Comparison of ENCODE assay signal across 22 cellular contexts in genomic region chr15:90261811-90262210, GRCh38. TPM values are rescaled to one million over a fixed set of nuclear protein-coding genes. Genes with fewer than 3 reads are reported as not detected.
DNase-seq lines count a peak whose midpoint lies in the region; ATAC-seq, FAIRE-seq and TF ChIP-seq lines count a peak whose summit lies in the region.
"Had no signal": no experiment of that assay in that cellular context is flagged by ENCODE, and none has a peak within 500 bp of the region (broad histone marks: within the 10 kb centered on the region; RNA-seq: fewer than 3 reads in every experiment).

No MANE protein-coding gene starts in this region.

- H4K8ac ChIP-seq in neuronal stem cell (ENCODE audit: low read depth, low read length), result no peak overlapping the region

- H3K27ac Mint-ChIP-seq in CD4-positive, alpha-beta T cell, result peak overlapping the region; percentile 10
- H3K27ac Mint-ChIP-seq: activated CD8-positive, alpha-beta memory T cell treated with anti-CD3 and anti-CD28 coated beads, Interleukin-2, amount 10 ng/mL, durations not matched to agents 7 days and 5 days; activated naive CD8-positive, alpha-beta T cell; memory B cell; neural progenitor cell; stimulated activated naive B cell treated with anti-CD40 and anti-IgM and Interleukin-4, amounts not matched to agents 10 μg/mL and 1 μg/mL and 100 μg/mL, for 72 hours had no signal

- CTCF ChIA-PET in CD4-positive, alpha-beta T cell (lab: Charles Lee), result interaction anchor here (0.8 kb wide), 1 partner anchor 39 kb away, joined by 3 read pairs; no protein-coding TSS in a partner anchor

- no peak overlapping the region for H2BK120ac ChIP-seq in neuronal stem cell (ENCODE audit: low read depth, low read length)

- no peaks in the 10 kb centered on the region for H3K9me3 ChIP-seq in CD4-positive, alpha-beta T cell (ENCODE audit: control insufficient read depth, low read length)
- H3K9me3 ChIP-seq in neuronal stem cell (replicated peaks in 1 of 2; ENCODE audit: control insufficient read depth in 2 of 2, insufficient read depth in 1 of 2, low read depth in 1 of 2, low read length in 2 of 2), result no peaks in the 10 kb centered on the region
- H3K9me3 ChIP-seq: uterus had no signal

- H3K4me1 Mint-ChIP-seq in CD4-positive, alpha-beta T cell (ENCODE audit: low read depth), result peaks cover 25% of the 10 kb centered on the region
- peaks cover 16% of the 10 kb centered on the region for H3K4me1 Mint-ChIP-seq in activated T-cell treated with anti-CD3 and anti-CD28 coated beads, Interleukin-2, amount 50 U/mL, for 4 hours (ENCODE audit: low read depth)

- no peak overlapping the region for H2AFZ ChIP-seq in neuronal stem cell (ENCODE audit: low read length)
- H2AFZ ChIP-seq: neural progenitor cell had no signal

- H4K91ac ChIP-seq in neuronal stem cell (ENCODE audit: low read depth, low read length, poor library complexity), result no peak overlapping the region

- H3K9ac ChIP-seq in neuronal stem cell (ENCODE audit: low read depth, low read length, poor library complexity), result no peak overlapping the region
- H3K9ac ChIP-seq: neural progenitor cell had no signal

- no peak for FAIRE-seq in RCC 7860 (lab: Jason Lieb, UNC)
- FAIRE-seq: GM18507, GM19239, K562 had no signal

- no peak overlapping the region for H2AK5ac ChIP-seq in neuronal stem cell (ENCODE audit: low read depth, low read length)

- H2BK12ac ChIP-seq in neuronal stem cell (ENCODE audit: low read length), result no peak overlapping the region

- H3K18ac ChIP-seq in neuronal stem cell (ENCODE audit: low read length), result no peak overlapping the region

- H3K27me3 Mint-ChIP-seq in CD4-positive, alpha-beta T cell, result no peaks in the 10 kb centered on the region
- no peaks in the 10 kb centered on the region for H3K27me3 Mint-ChIP-seq in activated T-cell treated with anti-CD3 and anti-CD28 coated beads, Interleukin-2, amount 50 U/mL, for 4 hours (ENCODE audit: low read depth)
- H3K27me3 Mint-ChIP-seq: activated CD8-positive, alpha-beta memory T cell treated with anti-CD3 and anti-CD28 coated beads, Interleukin-2, amount 10 ng/mL, durations not matched to agents 7 days and 5 days; activated naive CD8-positive, alpha-beta T cell; stimulated activated naive B cell treated with anti-CD40 and anti-IgM and Interleukin-4, amounts not matched to agents 10 μg/mL and 1 μg/mL and 100 μg/mL, for 72 hours had no signal

- no peak overlapping the region for H3K4ac ChIP-seq in neuronal stem cell (ENCODE audit: low read length)

- no peaks in the 10 kb centered on the region for H3K79me1 ChIP-seq in neuronal stem cell (ENCODE audit: low read depth, low read length)

- no peak overlapping the region for H3K14ac ChIP-seq in neuronal stem cell (ENCODE audit: low read length)

- ATAC-seq in CD4-positive, alpha-beta T cell (ENCODE audit: poor library complexity), result no peak
- no peak for ATAC-seq in activated T-cell treated with anti-CD3 and anti-CD28 coated beads, Interleukin-2, amount 50 U/mL, for 4 hours
- ATAC-seq in GM19328 (IDR thresholded peaks at IDR 0.05; ENCODE audit: unreplicated experiment), result no peak
- ATAC-seq: activated CD8-positive, alpha-beta memory T cell treated with anti-CD3 and anti-CD28 coated beads, Interleukin-2, amount 10 ng/mL, durations not matched to agents 7 days and 5 days; K562; stimulated activated naive B cell treated with anti-CD40 and anti-IgM and Interleukin-4, amounts not matched to agents 10 μg/mL and 1 μg/mL and 100 μg/mL, for 72 hours had no signal

- POLR2A ChIA-PET in CD4-positive, alpha-beta T cell (lab: Charles Lee), result interaction anchor here (2.0 to 3.2 kb wide), 2 partner anchors 28 to 61 kb away, joined by 5 to 9 read pairs; partner anchors contain the start of genes CIB1, GDPGP1 and SEMA4B

- H3K27me3 ChIP-seq in CD4-positive, alpha-beta T cell (ENCODE audit: control insufficient read depth, insufficient read depth, low read length), result no peaks in the 10 kb centered on the region
- no peaks in the 10 kb centered on the region for H3K27me3 ChIP-seq in neuronal stem cell (ENCODE audit: control insufficient read depth in 3 of 3, insufficient read depth in 3 of 3, low read depth in 1 of 3, low read length in 3 of 3)
- H3K27me3 ChIP-seq: neural progenitor cell, uterus had no signal

- no peak for TF ChIP-seq CTCF in CD4-positive, alpha-beta T cell (IDR thresholded peaks at IDR 0.05)
- no peak for TF ChIP-seq CTCF in epithelial cell of esophagus (IDR thresholded peaks at IDR 0.05; ENCODE audit: insufficient read depth, low read depth, low read length, missing control alignments)

- H3K23ac ChIP-seq in neuronal stem cell (ENCODE audit: low read depth, low read length, poor library complexity), result peak overlapping the region; percentile 61

- H3K4me3 Mint-ChIP-seq in CD4-positive, alpha-beta T cell, result no peak overlapping the region
- H3K4me3 Mint-ChIP-seq in activated T-cell treated with anti-CD3 and anti-CD28 coated beads, Interleukin-2, amount 50 U/mL, for 4 hours, result no peak overlapping the region
- H3K4me3 Mint-ChIP-seq: activated CD8-positive, alpha-beta memory T cell treated with anti-CD3 and anti-CD28 coated beads, Interleukin-2, amount 10 ng/mL, durations not matched to agents 7 days and 5 days; activated naive CD8-positive, alpha-beta T cell; memory B cell; neural progenitor cell; stimulated activated naive B cell treated with anti-CD40 and anti-IgM and Interleukin-4, amounts not matched to agents 10 μg/mL and 1 μg/mL and 100 μg/mL, for 72 hours had no signal

- peaks cover 21% of the 10 kb centered on the region for H3K36me3 Mint-ChIP-seq in CD4-positive, alpha-beta T cell (ENCODE audit: low read depth)
- H3K36me3 Mint-ChIP-seq in activated T-cell treated with anti-CD3 and anti-CD28 coated beads, Interleukin-2, amount 50 U/mL, for 4 hours (ENCODE audit: insufficient read depth), result no peaks in the 10 kb centered on the region
- H3K36me3 Mint-ChIP-seq: activated naive CD8-positive, alpha-beta T cell; memory B cell; neural progenitor cell had no signal

- WGBS in neuronal stem cell (ENCODE audit: extremely low coverage in 2 of 2, insufficient read length in 2 of 2, insufficient replicate concordance in 1 of 2), 2 donors, result no CpG with 5 or more reads among the region's 5 CpGs

- H3K27ac ChIP-seq in CD4-positive, alpha-beta T cell (ENCODE audit: low read depth, low read length), result no peak overlapping the region
- no peak overlapping the region for H3K27ac ChIP-seq in neuronal stem cell (replicated peaks; ENCODE audit: low read length)
- H3K27ac ChIP-seq: neural progenitor cell, uterus had no signal

- no peak for DNase-seq in CD4-positive, alpha-beta T cell
- DNase-seq in RCC 7860 (ENCODE audit: low spot score) (peak; percentile 59), epithelial cell of esophagus (ENCODE audit: low read depth) (peak; percentile 89), neuronal stem cell (ENCODE audit: low spot score) (no peak), OCI-M1 (lab: John Stamatoyannopoulos, UW) (no peak), HuH-7.5 (ENCODE audit: low spot score) (no peak)
- DNase-seq in activated T-cell treated with anti-CD3 and anti-CD28 coated beads, Interleukin-2, amount 50 U/mL, for 4 hours, result no peak
- DNase-seq: activated CD4-positive, CD25-positive, alpha-beta regulatory T cell; activated CD8-positive, alpha-beta memory T cell treated with anti-CD3 and anti-CD28 coated beads, Interleukin-2, amount 10 ng/mL, durations not matched to agents 7 days and 5 days; foreskin melanocyte; NCI-H1436 treated with DMSO at 0.1 percent for 48 hours; NCI-H510A; stimulated activated naive B cell treated with anti-CD40 and anti-IgM and Interleukin-4, amounts not matched to agents 10 μg/mL and 1 μg/mL and 100 μg/mL, for 72 hours; SW 1271; uterus had no signal

- H3K4me2 ChIP-seq in neuronal stem cell (ENCODE audit: insufficient read depth, low read length, poor library complexity, severe bottlenecking), result no peak overlapping the region
- H3K4me2 ChIP-seq: neural progenitor cell had no signal

- H3K36me3 ChIP-seq in neuronal stem cell (replicated peaks in 1 of 2; ENCODE audit: control insufficient read depth in 2 of 2, insufficient read depth in 2 of 2, low read length in 2 of 2), result peaks cover 0 to 2% of the 10 kb centered on the region in 2 donors
- H3K36me3 ChIP-seq: neural progenitor cell, uterus had no signal

- H2BK15ac ChIP-seq in neuronal stem cell (ENCODE audit: low read length), result no peak overlapping the region

- H2BK5ac ChIP-seq in neuronal stem cell (ENCODE audit: low read length), result no peak overlapping the region

- intact Hi-C loops in CD4-positive, alpha-beta T cell (cut with DNase I, micrococcal nuclease), result loop anchor here in 1 of 2 experiments (10.0 kb wide), 1 partner anchor 367 kb away; the partner anchor contains the start of gene AP3S2

- no peak overlapping the region for H3K4me3 ChIP-seq in epithelial cell of esophagus (ENCODE audit: low read length)
- no peak overlapping the region for H3K4me3 ChIP-seq in neuronal stem cell (ENCODE audit: low read length in 2 of 2)
- H3K4me3 ChIP-seq: K562, neural progenitor cell, uterus had no signal

- H3K4me1 ChIP-seq in neuronal stem cell (ENCODE audit: control insufficient read depth in 2 of 2, insufficient read depth in 1 of 2, low read depth in 1 of 2, low read length in 2 of 2), result peaks cover 6% of the 10 kb centered on the region in 2 donors

- no peaks in the 10 kb centered on the region for H3K9me3 Mint-ChIP-seq in CD4-positive, alpha-beta T cell
- H3K9me3 Mint-ChIP-seq in activated T-cell treated with anti-CD3 and anti-CD28 coated beads, Interleukin-2, amount 50 U/mL, for 4 hours, result no peaks in the 10 kb centered on the region
- H3K9me3 Mint-ChIP-seq: memory B cell; neural progenitor cell; stimulated activated naive B cell treated with anti-CD40 and anti-IgM and Interleukin-4, amounts not matched to agents 10 μg/mL and 1 μg/mL and 100 μg/mL, for 72 hours had no signal

RNA-seq across cellular contexts. Expression of gene NGRN, which starts 3.7 kb away (rescaled TPM):
- 10 to 100 TPM; 55.7 to 58.4 TPM for total RNA-seq in CD4-positive, alpha-beta T cell
- polyA plus RNA-seq in neuronal stem cell (2013, experiment 1 of 2), result 106 TPM
- 104 TPM for polyA plus RNA-seq in neuronal stem cell (2013, experiment 2 of 2)
- total RNA-seq in activated T-cell treated with anti-CD3 and anti-CD28 coated beads, Interleukin-2, amount 50 U/mL, for 4 hours, result 10 to 100 TPM; 36.9 to 38.0 (median 37.1) TPM

RNA-seq across cellular contexts. Expression of gene TTLL13, which starts 12.5 kb away (rescaled TPM):
- total RNA-seq in CD4-positive, alpha-beta T cell, result 1 to 10 TPM in 1 of 2 experiments, under 1 TPM in 1; 0.63 to 1.8 TPM
- 0.32 TPM for polyA plus RNA-seq in neuronal stem cell (2013, experiment 1 of 2)
- polyA plus RNA-seq in neuronal stem cell (2013, experiment 2 of 2), result 0.10 TPM
- under 1 TPM in 2 of 3 donors, not detected in 1; 0.19 to 0.95 TPM for total RNA-seq in activated T-cell treated with anti-CD3 and anti-CD28 coated beads, Interleukin-2, amount 50 U/mL, for 4 hours

RNA-seq across cellular contexts. Expression of gene GDPGP1, which starts 27.8 kb away (rescaled TPM):
- total RNA-seq in CD4-positive, alpha-beta T cell, result 1 to 10 TPM; 7.5 to 8.3 TPM
- polyA plus RNA-seq in neuronal stem cell (2013, experiment 1 of 2), result 1.2 TPM
- polyA plus RNA-seq in neuronal stem cell (2013, experiment 2 of 2), result 1.6 TPM
- total RNA-seq in activated T-cell treated with anti-CD3 and anti-CD28 coated beads, Interleukin-2, amount 50 U/mL, for 4 hours, result 10 to 100 TPM; 11.4 to 12.9 (median 11.9) TPM

RNA-seq across cellular contexts. Expression of gene CIB1, which starts 28.1 kb away (rescaled TPM):
- 100 to 1,000 TPM; 279 to 295 TPM for total RNA-seq in CD4-positive, alpha-beta T cell
- 18.7 TPM for polyA plus RNA-seq in neuronal stem cell (2013, experiment 1 of 2)
- 18.6 TPM for polyA plus RNA-seq in neuronal stem cell (2013, experiment 2 of 2)
- total RNA-seq in activated T-cell treated with anti-CD3 and anti-CD28 coated beads, Interleukin-2, amount 50 U/mL, for 4 hours, result 100 to 1,000 TPM; 130 to 158 (median 151) TPM

Comparison
In these comparisons a context has a peak if more than half of its experiments do, and no peak if none do; other contexts are left out.
1. DNase-seq: peak in RCC 7860 (single experiment) and epithelial cell of esophagus (single experiment); none in CD4-positive, alpha-beta T cell (0 of 10), neuronal stem cell (single experiment), activated T-cell treated with anti-CD3 and anti-CD28 coated beads, Interleukin-2, amount 50 U/mL, for 4 hours (single experiment), OCI-M1 (single experiment) and HuH-7.5 (single experiment).